Comparison of ENCODE assay signal across 1 cellular context in the genomic region with DNA sequence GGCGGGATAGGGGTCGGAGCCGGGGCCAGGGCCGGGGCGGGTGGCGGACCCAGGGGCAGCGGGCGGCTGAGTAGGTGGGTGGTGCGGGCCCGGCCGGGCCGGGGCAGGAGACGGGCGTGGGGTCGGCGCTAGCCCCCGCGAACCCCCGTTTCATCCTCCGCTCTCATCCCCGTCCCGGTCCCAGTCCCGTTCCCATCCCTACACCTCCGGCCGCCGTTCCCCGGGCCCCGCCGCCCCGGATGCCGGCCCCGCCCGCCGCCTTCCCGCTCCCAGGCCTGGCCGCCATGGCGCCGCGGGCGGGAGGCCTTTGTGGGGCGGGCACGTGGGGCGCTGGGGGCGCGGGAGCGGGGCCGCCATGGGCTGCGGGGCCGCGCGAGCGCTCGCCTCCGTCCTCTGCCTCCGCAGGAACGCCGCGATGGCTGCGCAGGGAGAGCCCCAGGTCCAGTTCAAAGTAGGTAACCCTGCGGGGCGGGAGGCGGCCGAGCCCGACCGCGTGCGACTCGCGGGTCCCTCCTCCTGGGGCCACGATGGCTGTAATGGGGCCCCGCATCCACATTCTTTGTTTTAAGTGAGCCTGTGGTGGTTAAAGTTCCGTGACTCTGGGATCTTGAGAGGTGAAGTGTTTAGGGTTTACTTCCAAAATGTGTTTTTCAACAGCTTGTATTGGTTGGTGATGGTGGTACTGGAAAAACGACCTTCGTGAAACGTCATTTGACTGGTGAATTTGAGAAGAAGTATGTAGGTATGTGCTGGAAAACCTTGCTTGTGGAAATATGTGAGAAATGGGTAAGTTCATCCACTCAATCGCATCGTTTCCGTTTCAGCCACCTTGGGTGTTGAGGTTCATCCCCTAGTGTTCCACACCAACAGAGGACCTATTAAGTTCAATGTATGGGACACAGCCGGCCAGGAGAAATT.
TF ChIP-seq lines count a peak whose summit lies in the region.

No MANE protein-coding gene starts in this region.

TF ChIP-seq in K562, 482 proteins besides CTCF, POLR2A, EP300 and RAD21 (continued from another document and continues in another):
- TF ChIP-seq, protein P1, sequence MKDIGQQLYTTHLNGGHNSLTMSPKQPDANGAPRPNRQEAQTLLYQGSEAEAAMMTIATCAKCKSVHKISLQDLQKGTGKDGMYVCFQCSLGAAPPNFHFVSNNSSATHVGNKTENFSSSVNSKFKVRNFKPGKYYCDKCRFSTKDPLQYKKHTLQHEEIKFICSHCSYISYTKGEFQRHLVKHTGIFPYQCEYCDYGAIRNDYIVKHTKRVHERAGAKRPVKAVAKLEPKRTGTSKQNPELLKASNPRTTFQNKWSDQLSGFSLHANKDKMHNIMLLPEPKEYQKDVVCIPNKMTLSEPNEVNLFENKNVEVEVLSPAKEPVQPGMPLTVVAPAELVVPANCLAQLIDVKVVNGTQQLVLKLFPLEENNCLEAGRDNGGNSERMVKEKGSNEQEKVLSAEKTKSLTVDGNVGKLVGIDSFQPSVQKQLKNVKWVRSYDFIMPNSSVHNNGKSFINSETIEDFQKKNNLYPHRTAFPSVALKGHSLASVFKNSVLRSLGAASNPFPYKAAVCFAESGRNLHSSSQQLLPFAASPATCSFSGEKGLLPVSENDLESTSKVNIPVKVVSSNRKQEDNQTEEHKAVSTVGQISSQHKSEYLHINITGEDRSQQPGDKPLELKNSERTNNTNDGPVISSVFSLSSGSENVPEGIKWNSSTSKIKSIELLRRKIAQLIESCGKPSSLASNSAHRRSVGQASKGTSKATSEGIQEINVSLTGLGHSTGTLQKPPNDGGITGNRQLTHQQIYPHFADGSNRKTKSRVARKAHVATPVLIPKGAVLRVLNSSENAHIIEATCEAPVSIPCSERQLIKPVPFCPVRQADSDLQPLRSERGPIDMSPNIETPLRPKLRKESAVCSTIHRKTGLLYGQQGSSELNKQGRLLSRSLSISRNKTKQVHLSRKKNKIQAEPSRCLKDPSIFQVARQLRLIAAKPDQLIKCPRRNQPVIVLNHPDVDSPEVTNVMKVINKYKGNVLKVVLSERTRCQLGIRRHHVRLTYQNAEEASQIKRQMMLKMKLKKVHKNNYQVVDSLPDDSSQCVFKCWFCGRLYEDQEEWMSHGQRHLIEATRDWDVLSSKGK (CRISPR knock-in tag; IDR thresholded peaks at IDR 0.05): no peak
- TF ChIP-seq RBM14 (IDR thresholded peaks at IDR 0.05; ENCODE audit: borderline replicate concordance, insufficient read depth, low read depth, low read length) (no peak), SIN3B (IDR thresholded peaks at IDR 0.05; ENCODE audit: low read depth) (no peak), ZNF561 (CRISPR knock-in tag; conservative IDR thresholded peaks at IDR 0.05) (no peak), ZNF778 (CRISPR knock-in tag; IDR thresholded peaks at IDR 0.05) (no peak), RAD51 (IDR thresholded peaks at IDR 0.05; ENCODE audit: borderline replicate concordance, low read depth) (no peak), ZNF668 (CRISPR knock-in tag; IDR thresholded peaks at IDR 0.05) (no peak), SREBF2 (CRISPR knock-in tag; IDR thresholded peaks at IDR 0.05) (no peak), L3MBTL2 (IDR thresholded peaks at IDR 0.05) (peak; percentile 83), TSC22D4 (tag; IDR thresholded peaks at IDR 0.05) (no peak), GABPB2 (CRISPR knock-in tag; conservative IDR thresholded peaks at IDR 0.05) (no peak), ZBTB8A (IDR thresholded peaks at IDR 0.05; ENCODE audit: partially characterized antibody) (no peak), TEAD1 (CRISPR knock-in tag; IDR thresholded peaks at IDR 0.05) (0 out of 4 replicates have a peak, but pooled peaks of 1 of the 2 experiments have one; percentile 23), ZNF764 (CRISPR knock-in tag; IDR thresholded peaks at IDR 0.05; ENCODE audit: low read depth) (no peak), RBM34 (IDR thresholded peaks at IDR 0.05; ENCODE audit: borderline replicate concordance, insufficient read depth, low read length) (no peak), ZFX (CRISPR knock-in tag; IDR thresholded peaks at IDR 0.05) (0 out of 2 replicates have a peak, but pooled peaks have one; percentile 18), ZFP36 (IDR thresholded peaks at IDR 0.05; ENCODE audit: low read depth, low read length, partially characterized antibody) (no peak), FOXP1 (CRISPR knock-in tag; IDR thresholded peaks at IDR 0.05) (peak; percentile 75; the same call in 1 of the 2 replicates), ZNF699 (CRISPR knock-in tag; IDR thresholded peaks at IDR 0.05; ENCODE audit: insufficient replicate concordance) (no peak), ZNF175 (CRISPR knock-in tag; IDR thresholded peaks at IDR 0.05; ENCODE audit: low read depth) (no peak), ZNF766 (CRISPR knock-in tag; conservative IDR thresholded peaks at IDR 0.05) (0 out of 2 replicates have a peak, but pooled peaks have one; percentile 39), ARHGAP35 (IDR thresholded peaks at IDR 0.05; ENCODE audit: partially characterized antibody) (no peak), CTBP1 (IDR thresholded peaks at IDR 0.05; ENCODE audit: borderline replicate concordance) (no peak)
- TF ChIP-seq, protein P2, sequence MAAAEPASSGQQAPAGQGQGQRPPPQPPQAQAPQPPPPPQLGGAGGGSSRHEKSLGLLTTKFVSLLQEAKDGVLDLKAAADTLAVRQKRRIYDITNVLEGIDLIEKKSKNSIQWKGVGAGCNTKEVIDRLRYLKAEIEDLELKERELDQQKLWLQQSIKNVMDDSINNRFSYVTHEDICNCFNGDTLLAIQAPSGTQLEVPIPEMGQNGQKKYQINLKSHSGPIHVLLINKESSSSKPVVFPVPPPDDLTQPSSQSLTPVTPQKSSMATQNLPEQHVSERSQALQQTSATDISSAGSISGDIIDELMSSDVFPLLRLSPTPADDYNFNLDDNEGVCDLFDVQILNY (CRISPR knock-in tag; IDR thresholded peaks at IDR 0.05): no peak
- TF ChIP-seq, protein P3, sequence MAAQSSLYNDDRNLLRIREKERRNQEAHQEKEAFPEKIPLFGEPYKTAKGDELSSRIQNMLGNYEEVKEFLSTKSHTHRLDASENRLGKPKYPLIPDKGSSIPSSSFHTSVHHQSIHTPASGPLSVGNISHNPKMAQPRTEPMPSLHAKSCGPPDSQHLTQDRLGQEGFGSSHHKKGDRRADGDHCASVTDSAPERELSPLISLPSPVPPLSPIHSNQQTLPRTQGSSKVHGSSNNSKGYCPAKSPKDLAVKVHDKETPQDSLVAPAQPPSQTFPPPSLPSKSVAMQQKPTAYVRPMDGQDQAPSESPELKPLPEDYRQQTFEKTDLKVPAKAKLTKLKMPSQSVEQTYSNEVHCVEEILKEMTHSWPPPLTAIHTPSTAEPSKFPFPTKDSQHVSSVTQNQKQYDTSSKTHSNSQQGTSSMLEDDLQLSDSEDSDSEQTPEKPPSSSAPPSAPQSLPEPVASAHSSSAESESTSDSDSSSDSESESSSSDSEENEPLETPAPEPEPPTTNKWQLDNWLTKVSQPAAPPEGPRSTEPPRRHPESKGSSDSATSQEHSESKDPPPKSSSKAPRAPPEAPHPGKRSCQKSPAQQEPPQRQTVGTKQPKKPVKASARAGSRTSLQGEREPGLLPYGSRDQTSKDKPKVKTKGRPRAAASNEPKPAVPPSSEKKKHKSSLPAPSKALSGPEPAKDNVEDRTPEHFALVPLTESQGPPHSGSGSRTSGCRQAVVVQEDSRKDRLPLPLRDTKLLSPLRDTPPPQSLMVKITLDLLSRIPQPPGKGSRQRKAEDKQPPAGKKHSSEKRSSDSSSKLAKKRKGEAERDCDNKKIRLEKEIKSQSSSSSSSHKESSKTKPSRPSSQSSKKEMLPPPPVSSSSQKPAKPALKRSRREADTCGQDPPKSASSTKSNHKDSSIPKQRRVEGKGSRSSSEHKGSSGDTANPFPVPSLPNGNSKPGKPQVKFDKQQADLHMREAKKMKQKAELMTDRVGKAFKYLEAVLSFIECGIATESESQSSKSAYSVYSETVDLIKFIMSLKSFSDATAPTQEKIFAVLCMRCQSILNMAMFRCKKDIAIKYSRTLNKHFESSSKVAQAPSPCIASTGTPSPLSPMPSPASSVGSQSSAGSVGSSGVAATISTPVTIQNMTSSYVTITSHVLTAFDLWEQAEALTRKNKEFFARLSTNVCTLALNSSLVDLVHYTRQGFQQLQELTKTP (IDR thresholded peaks at IDR 0.05; ENCODE audit: low read depth in 1 of 2, partially characterized antibody in 2 of 2): no peak
- TF ChIP-seq, protein P4, sequence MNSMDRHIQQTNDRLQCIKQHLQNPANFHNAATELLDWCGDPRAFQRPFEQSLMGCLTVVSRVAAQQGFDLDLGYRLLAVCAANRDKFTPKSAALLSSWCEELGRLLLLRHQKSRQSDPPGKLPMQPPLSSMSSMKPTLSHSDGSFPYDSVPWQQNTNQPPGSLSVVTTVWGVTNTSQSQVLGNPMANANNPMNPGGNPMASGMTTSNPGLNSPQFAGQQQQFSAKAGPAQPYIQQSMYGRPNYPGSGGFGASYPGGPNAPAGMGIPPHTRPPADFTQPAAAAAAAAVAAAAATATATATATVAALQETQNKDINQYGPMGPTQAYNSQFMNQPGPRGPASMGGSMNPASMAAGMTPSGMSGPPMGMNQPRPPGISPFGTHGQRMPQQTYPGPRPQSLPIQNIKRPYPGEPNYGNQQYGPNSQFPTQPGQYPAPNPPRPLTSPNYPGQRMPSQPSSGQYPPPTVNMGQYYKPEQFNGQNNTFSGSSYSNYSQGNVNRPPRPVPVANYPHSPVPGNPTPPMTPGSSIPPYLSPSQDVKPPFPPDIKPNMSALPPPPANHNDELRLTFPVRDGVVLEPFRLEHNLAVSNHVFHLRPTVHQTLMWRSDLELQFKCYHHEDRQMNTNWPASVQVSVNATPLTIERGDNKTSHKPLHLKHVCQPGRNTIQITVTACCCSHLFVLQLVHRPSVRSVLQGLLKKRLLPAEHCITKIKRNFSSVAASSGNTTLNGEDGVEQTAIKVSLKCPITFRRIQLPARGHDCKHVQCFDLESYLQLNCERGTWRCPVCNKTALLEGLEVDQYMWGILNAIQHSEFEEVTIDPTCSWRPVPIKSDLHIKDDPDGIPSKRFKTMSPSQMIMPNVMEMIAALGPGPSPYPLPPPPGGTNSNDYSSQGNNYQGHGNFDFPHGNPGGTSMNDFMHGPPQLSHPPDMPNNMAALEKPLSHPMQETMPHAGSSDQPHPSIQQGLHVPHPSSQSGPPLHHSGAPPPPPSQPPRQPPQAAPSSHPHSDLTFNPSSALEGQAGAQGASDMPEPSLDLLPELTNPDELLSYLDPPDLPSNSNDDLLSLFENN (IDR thresholded peaks at IDR 0.05; ENCODE audit: low read depth in 2 of 2, low read length in 2 of 2): no peak
- TF ChIP-seq, protein P5, sequence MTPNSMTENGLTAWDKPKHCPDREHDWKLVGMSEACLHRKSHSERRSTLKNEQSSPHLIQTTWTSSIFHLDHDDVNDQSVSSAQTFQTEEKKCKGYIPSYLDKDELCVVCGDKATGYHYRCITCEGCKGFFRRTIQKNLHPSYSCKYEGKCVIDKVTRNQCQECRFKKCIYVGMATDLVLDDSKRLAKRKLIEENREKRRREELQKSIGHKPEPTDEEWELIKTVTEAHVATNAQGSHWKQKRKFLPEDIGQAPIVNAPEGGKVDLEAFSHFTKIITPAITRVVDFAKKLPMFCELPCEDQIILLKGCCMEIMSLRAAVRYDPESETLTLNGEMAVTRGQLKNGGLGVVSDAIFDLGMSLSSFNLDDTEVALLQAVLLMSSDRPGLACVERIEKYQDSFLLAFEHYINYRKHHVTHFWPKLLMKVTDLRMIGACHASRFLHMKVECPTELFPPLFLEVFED (CRISPR knock-in tag; conservative IDR thresholded peaks at IDR 0.05): no peak
- TF ChIP-seq, protein P6, sequence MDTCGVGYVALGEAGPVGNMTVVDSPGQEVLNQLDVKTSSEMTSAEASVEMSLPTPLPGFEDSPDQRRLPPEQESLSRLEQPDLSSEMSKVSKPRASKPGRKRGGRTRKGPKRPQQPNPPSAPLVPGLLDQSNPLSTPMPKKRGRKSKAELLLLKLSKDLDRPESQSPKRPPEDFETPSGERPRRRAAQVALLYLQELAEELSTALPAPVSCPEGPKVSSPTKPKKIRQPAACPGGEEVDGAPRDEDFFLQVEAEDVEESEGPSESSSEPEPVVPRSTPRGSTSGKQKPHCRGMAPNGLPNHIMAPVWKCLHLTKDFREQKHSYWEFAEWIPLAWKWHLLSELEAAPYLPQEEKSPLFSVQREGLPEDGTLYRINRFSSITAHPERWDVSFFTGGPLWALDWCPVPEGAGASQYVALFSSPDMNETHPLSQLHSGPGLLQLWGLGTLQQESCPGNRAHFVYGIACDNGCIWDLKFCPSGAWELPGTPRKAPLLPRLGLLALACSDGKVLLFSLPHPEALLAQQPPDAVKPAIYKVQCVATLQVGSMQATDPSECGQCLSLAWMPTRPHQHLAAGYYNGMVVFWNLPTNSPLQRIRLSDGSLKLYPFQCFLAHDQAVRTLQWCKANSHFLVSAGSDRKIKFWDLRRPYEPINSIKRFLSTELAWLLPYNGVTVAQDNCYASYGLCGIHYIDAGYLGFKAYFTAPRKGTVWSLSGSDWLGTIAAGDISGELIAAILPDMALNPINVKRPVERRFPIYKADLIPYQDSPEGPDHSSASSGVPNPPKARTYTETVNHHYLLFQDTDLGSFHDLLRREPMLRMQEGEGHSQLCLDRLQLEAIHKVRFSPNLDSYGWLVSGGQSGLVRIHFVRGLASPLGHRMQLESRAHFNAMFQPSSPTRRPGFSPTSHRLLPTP (IDR thresholded peaks at IDR 0.05; ENCODE audit: borderline replicate concordance, extremely low read depth, insufficient read length): no peak
- TF ChIP-seq, protein P7, sequence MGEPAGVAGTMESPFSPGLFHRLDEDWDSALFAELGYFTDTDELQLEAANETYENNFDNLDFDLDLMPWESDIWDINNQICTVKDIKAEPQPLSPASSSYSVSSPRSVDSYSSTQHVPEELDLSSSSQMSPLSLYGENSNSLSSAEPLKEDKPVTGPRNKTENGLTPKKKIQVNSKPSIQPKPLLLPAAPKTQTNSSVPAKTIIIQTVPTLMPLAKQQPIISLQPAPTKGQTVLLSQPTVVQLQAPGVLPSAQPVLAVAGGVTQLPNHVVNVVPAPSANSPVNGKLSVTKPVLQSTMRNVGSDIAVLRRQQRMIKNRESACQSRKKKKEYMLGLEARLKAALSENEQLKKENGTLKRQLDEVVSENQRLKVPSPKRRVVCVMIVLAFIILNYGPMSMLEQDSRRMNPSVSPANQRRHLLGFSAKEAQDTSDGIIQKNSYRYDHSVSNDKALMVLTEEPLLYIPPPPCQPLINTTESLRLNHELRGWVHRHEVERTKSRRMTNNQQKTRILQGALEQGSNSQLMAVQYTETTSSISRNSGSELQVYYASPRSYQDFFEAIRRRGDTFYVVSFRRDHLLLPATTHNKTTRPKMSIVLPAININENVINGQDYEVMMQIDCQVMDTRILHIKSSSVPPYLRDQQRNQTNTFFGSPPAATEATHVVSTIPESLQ (CRISPR knock-in tag; IDR thresholded peaks at IDR 0.05): no peak
- TF ChIP-seq, protein P8, sequence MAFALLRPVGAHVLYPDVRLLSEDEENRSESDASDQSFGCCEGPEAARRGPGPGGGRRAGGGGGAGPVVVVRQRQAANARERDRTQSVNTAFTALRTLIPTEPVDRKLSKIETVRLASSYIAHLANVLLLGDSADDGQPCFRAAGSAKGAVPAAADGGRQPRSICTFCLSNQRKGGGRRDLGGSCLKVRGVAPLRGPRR (CRISPR knock-in tag; IDR thresholded peaks at IDR 0.05): no peak
- TF ChIP-seq, protein P9, sequence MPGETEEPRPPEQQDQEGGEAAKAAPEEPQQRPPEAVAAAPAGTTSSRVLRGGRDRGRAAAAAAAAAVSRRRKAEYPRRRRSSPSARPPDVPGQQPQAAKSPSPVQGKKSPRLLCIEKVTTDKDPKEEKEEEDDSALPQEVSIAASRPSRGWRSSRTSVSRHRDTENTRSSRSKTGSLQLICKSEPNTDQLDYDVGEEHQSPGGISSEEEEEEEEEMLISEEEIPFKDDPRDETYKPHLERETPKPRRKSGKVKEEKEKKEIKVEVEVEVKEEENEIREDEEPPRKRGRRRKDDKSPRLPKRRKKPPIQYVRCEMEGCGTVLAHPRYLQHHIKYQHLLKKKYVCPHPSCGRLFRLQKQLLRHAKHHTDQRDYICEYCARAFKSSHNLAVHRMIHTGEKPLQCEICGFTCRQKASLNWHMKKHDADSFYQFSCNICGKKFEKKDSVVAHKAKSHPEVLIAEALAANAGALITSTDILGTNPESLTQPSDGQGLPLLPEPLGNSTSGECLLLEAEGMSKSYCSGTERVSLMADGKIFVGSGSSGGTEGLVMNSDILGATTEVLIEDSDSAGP (CRISPR knock-in tag; IDR thresholded peaks at IDR 0.05): no peak
